Comparison of ENCODE assay signal across 8 cellular contexts in the genomic region with DNA sequence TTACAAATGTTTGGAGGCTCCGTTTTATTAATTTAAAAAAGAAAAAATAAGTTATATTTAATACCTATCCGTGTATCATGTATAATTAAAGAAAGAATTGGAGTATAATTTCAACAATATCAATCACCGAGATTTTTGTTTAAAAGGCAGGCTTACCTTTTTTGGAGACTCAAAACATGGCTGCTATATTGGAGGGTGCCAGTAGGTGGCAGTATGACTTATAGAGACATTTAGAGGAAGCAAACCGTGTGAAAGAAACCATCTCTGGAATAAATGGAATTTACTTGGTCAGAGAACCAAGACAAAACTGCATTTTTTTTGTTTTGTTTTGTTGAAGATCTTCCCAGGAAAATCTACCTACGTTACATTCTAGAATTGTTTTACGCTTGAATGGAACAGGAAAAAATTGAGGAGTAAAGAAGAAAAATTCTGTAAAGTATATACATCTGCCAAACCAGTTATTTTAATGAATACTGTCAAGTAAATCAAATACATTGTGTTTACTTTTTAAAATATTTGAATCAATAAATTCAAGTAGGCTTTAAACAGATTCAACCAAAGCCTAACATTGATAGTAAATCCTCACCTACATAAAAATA.
DNase-seq lines count a peak whose midpoint lies in the region; ATAC-seq, FAIRE-seq and TF ChIP-seq lines count a peak whose summit lies in the region.

No MANE protein-coding gene starts in this region.

- POLR2A ChIA-PET in GM10248 (lab: Yijun Ruan, JAX) = no interaction called here

- DNase-seq in 8988T = peak; percentile 10
- DNase-seq in GM10248 (ENCODE audit: extremely low spot score) = no peak
- peak; percentile 33 for DNase-seq in RCC 7860 (ENCODE audit: low spot score)
- peak; percentile 14 to 32 for DNase-seq in activated T-helper 1 cell treated with anti-CD3 and anti-CD28 coated beads, Interleukin-2, amount 50 U/mL, for 16 hours (ENCODE audit: low read depth in 1 of 2, low spot score in 1 of 2)
- DNase-seq in glomerular endothelial cell (ENCODE audit: extremely low read depth, low read depth, low spot score) = peak; percentile 37
- DNase-seq in stimulated activated CD4-positive, alpha-beta T cell treated with anti-CD3 and anti-CD28 coated beads, Interleukin-15, amount 100 ng/mL, for 24 hours = peak; percentile 73

- peak; percentile 9 for TF ChIP-seq CTCF in GM10248 (IDR thresholded peaks at IDR 0.05; ENCODE audit: control extremely low read depth, extremely low read depth, low read depth, missing control alignments)

- ATAC-seq in GM21515 (IDR thresholded peaks at IDR 0.05; ENCODE audit: unreplicated experiment) (no peak), GM21576 (IDR thresholded peaks at IDR 0.05; ENCODE audit: unreplicated experiment) (no peak)

- CTCF ChIA-PET in GM10248 (lab: Yijun Ruan, JAX) = interaction anchor here (1.2 to 2.2 kb wide), 5 partner anchors 9 to 23 kb away, joined by 3 to 9 read pairs (median 4); no protein-coding TSS in a partner anchor

- peak; percentile 63 for FAIRE-seq in RCC 7860 (lab: Jason Lieb, UNC)
